ENCODE assay signal across 1 cellular context in the genomic region with DNA sequence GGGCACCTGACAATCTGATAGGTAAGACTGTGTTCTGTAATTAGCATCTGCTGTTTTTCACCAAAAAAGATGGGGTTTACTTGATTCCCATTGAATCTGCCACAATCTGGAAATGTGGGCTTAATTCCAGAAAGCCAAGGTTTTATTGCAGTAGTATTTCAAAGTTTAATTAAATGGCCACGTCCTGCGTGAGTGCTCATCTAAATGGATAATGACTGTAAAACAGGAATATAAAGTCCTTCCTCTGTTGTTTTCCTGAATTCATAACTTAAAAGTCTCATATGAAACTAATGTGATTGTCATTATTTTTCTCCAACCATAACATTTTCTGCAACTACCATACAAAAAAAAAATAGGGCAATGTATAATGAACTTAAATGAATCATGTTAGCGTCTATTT.
TF ChIP-seq lines count a peak whose summit lies in the region.

No MANE protein-coding gene starts in this region.

TF ChIP-seq in HepG2, 621 proteins besides CTCF, POLR2A, EP300 and RAD21 (continued from another document):
- no peak for TF ChIP-seq EED (CRISPR knock-in tag; IDR thresholded peaks at IDR 0.05)
- TF ChIP-seq ZUFSP (CRISPR knock-in tag; IDR thresholded peaks at IDR 0.05; ENCODE audit: borderline replicate concordance): no peak
- no peak for TF ChIP-seq RBM22 (optimal IDR thresholded peaks at IDR 0.05; ENCODE audit: low read length)
- TF ChIP-seq HMGA1 (CRISPR knock-in tag; conservative IDR thresholded peaks at IDR 0.05): no peak
- TF ChIP-seq, protein P1, sequence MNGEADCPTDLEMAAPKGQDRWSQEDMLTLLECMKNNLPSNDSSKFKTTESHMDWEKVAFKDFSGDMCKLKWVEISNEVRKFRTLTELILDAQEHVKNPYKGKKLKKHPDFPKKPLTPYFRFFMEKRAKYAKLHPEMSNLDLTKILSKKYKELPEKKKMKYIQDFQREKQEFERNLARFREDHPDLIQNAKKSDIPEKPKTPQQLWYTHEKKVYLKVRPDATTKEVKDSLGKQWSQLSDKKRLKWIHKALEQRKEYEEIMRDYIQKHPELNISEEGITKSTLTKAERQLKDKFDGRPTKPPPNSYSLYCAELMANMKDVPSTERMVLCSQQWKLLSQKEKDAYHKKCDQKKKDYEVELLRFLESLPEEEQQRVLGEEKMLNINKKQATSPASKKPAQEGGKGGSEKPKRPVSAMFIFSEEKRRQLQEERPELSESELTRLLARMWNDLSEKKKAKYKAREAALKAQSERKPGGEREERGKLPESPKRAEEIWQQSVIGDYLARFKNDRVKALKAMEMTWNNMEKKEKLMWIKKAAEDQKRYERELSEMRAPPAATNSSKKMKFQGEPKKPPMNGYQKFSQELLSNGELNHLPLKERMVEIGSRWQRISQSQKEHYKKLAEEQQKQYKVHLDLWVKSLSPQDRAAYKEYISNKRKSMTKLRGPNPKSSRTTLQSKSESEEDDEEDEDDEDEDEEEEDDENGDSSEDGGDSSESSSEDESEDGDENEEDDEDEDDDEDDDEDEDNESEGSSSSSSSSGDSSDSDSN (CRISPR knock-in tag; IDR thresholded peaks at IDR 0.05): no peak
- TF ChIP-seq PLRG1 (conservative IDR thresholded peaks at IDR 0.05): no peak
- no peak for TF ChIP-seq ZNF543 (CRISPR knock-in tag; IDR thresholded peaks at IDR 0.05)
- no peak for TF ChIP-seq ZNF407 (CRISPR knock-in tag; IDR thresholded peaks at IDR 0.05; ENCODE audit: not compliant biosample characterization)
- TF ChIP-seq ZBTB37 (CRISPR knock-in tag; IDR thresholded peaks at IDR 0.05): no peak
- TF ChIP-seq ZNF674 (CRISPR knock-in tag; IDR thresholded peaks at IDR 0.05; ENCODE audit: low read depth): no peak
- no peak for TF ChIP-seq ZNF616 (CRISPR knock-in tag; IDR thresholded peaks at IDR 0.05; ENCODE audit: low read depth)
- TF ChIP-seq SMC3 (IDR thresholded peaks at IDR 0.05; ENCODE audit: low read length): no peak
- no peak for TF ChIP-seq MLXIP (CRISPR knock-in tag; IDR thresholded peaks at IDR 0.05; ENCODE audit: borderline replicate concordance)
- TF ChIP-seq FUBP1 (CRISPR knock-in tag; IDR thresholded peaks at IDR 0.05; ENCODE audit: borderline replicate concordance): no peak
- no peak for TF ChIP-seq ZBTB34 (CRISPR knock-in tag; IDR thresholded peaks at IDR 0.05)
- TF ChIP-seq ZNF460 (CRISPR knock-in tag; IDR thresholded peaks at IDR 0.05; ENCODE audit: borderline replicate concordance): no peak
- no peak for TF ChIP-seq ZNF660 (CRISPR knock-in tag; IDR thresholded peaks at IDR 0.05; ENCODE audit: borderline replicate concordance, low read depth)
